Comparison of ENCODE assay signal across 25 cellular contexts in the genomic region with DNA sequence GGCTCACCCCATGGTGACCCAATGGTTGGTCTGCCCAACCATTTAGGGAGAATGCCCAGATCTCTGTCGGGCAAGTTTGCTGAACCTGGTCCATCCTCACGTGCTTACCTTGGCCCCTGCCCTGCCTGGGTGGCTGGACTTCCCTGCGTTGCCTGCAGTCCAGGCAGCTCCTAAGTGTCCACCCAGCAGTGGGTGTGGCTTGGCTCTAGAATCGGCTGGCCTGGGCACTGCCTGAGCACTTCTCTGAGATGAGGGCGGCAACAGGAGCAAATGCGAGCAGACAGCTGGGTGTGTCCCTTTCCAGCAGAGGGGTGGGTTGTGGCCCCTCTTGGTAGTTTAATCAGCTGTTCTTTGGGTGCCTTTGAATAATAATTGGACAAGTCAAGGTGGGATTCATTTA. TPM values are rescaled to one million over a fixed set of nuclear protein-coding genes. Genes with fewer than 3 reads are reported as not detected.
A peak's percentile ranks its signal among the peaks of the same experiment; 100 is the strongest.
DNase-seq lines count a peak whose midpoint lies in the region; ATAC-seq and TF ChIP-seq lines count a peak whose summit lies in the region.
"Had no signal": no experiment of that assay in that cellular context is flagged by ENCODE, and none has a peak within 500 bp of the region (broad histone marks: within the 10 kb centered on the region; RNA-seq: fewer than 3 reads in every experiment).

No MANE protein-coding gene starts in this region.

- H2AFZ ChIP-seq in mammary epithelial cell (ENCODE audit: low read depth, low read length): no peak overlapping the region
- H2AFZ ChIP-seq in osteoblast (ENCODE audit: low read length): no peak overlapping the region
- H2AFZ ChIP-seq in H9 (ENCODE audit: low read length): no peak overlapping the region

- no peak overlapping the region for H2BK5ac ChIP-seq in H9 (ENCODE audit: insufficient read length, low read length)

- H3K27me3 Mint-ChIP-seq in MCF 10A (ENCODE audit: insufficient read depth, unreplicated experiment) (no peaks in the 10 kb centered on the region), H9 (ENCODE audit: low read depth) (no peaks in the 10 kb centered on the region; the same call in none of the 2 replicates)

- intact Hi-C loops in MCF 10A (cut with micrococcal nuclease) (no loop called here), mammary epithelial cell (cut with micrococcal nuclease) (no loop called here), upper lobe of right lung (cut with DNase I) (no loop called here)

- peak overlapping the region; percentile 55 for H3K4me3 Mint-ChIP-seq in MCF 10A (ENCODE audit: unreplicated experiment)
- no peak overlapping the region for H3K4me3 Mint-ChIP-seq in H9
- H3K4me3 Mint-ChIP-seq: GM23338; immature natural killer cell; mesothelial cell of epicardium; T-helper 2 cell treated with Interferon-gamma antibody and Interleukin-4, amounts not matched to agents 5 μg/mL and 100 μg/mL, for 36 hours had no signal

- TF ChIP-seq CTCF in MCF 10A (IDR thresholded peaks at IDR 0.05; ENCODE audit: unreplicated experiment): no peak
- TF ChIP-seq CTCF in mammary epithelial cell (conservative IDR thresholded peaks at IDR 0.05 in 1 of 2, IDR thresholded peaks at IDR 0.05 in 1 of 2; ENCODE audit: extremely low read depth in 1 of 2, insufficient read depth in 1 of 2, low read depth in 1 of 2, low read length in 2 of 2): no peak
- TF ChIP-seq CTCF in osteoblast (IDR thresholded peaks at IDR 0.05; ENCODE audit: extremely low read depth, low read depth, low read length): no peak
- TF ChIP-seq CTCF in upper lobe of right lung (IDR thresholded peaks at IDR 0.05): no peak
- TF ChIP-seq CTCF in H9 (conservative IDR thresholded peaks at IDR 0.05): no peak

- BruUV-seq in MCF 10A (replicated peaks; lab: Mats Ljungman, UMichigan) (no TSS peak), mammary epithelial cell (replicated peaks; lab: Mats Ljungman, UMichigan) (no TSS peak)

- H3K56ac ChIP-seq in H9 (ENCODE audit: insufficient read length, low read depth, low read length): no peak overlapping the region

- H3K4me1 ChIP-seq in mammary epithelial cell (ENCODE audit: insufficient read depth, low read length): peaks cover 46% of the 10 kb centered on the region
- H3K4me1 ChIP-seq in osteoblast (ENCODE audit: insufficient read depth, low read length): peaks cover 22% of the 10 kb centered on the region
- peaks cover 7% of the 10 kb centered on the region for H3K4me1 ChIP-seq in upper lobe of right lung
- H3K4me1 ChIP-seq in H9 (ENCODE audit: insufficient read depth, low read length): no peaks in the 10 kb centered on the region
- H3K4me1 ChIP-seq: SJSA1 had no signal

- H4K5ac ChIP-seq in H9 (ENCODE audit: insufficient read length, low read depth, low read length): no peak overlapping the region

- H3K79me1 ChIP-seq in H9 (ENCODE audit: insufficient read depth, low read depth, low read length, poor library complexity, severe bottlenecking): no peaks in the 10 kb centered on the region

- H3K4me2 ChIP-seq in mammary epithelial cell (ENCODE audit: insufficient read depth, low read depth, low read length): no peak overlapping the region
- peak overlapping the region; percentile 68 for H3K4me2 ChIP-seq in osteoblast (ENCODE audit: insufficient read depth, low read length)
- no peak overlapping the region for H3K4me2 ChIP-seq in H9 (ENCODE audit: insufficient read depth, insufficient read length, low read length)
- H3K4me2 ChIP-seq: GM23338 had no signal

- no peaks in the 10 kb centered on the region for H3K79me2 ChIP-seq in mammary epithelial cell (ENCODE audit: insufficient read depth, low read length)
- H3K79me2 ChIP-seq in osteoblast (ENCODE audit: insufficient read depth, low read length): no peaks in the 10 kb centered on the region
- no peaks in the 10 kb centered on the region for H3K79me2 ChIP-seq in H9 (ENCODE audit: insufficient read depth, low read length)

- H3K23me2 ChIP-seq in H9 (ENCODE audit: insufficient read length, low read depth, low read length, poor library complexity, severe bottlenecking): no peaks in the 10 kb centered on the region

- no peak overlapping the region for H3K18ac ChIP-seq in H9 (ENCODE audit: insufficient read length, low read depth, low read length)

- ATAC-seq in upper lobe of right lung: peak; percentile 74
- ATAC-seq: activated CD4-positive, CD25-positive, alpha-beta regulatory T cell treated with anti-CD3 and anti-CD28 coated beads, Interleukin-2, amount 50 U/mL, for 24 hours had no signal

- H2BK20ac ChIP-seq in H9 (ENCODE audit: low read depth, low read length, poor library complexity, severe bottlenecking): no peak overlapping the region

- dilution Hi-C loops in mammary epithelial cell (cut with HindIII; ENCODE audit: low sequenced_read_pairs): no loop called here

- CTCF ChIA-PET in MCF 10A (lab: Yijun Ruan, JAX): interaction anchor here (1.0 to 1.8 kb wide), 7 partner anchors 9 to 133 kb away, joined by 3 to 9 read pairs (median 4); no protein-coding TSS in a partner anchor
- CTCF ChIA-PET in mammary epithelial cell (lab: Charles Lee; ENCODE audit: low non-redundant PET): no interaction called here

- H3K4ac ChIP-seq in H9 (ENCODE audit: low read depth, low read length): no peak overlapping the region

- no peak overlapping the region for H4K8ac ChIP-seq in H9 (replicated peaks; ENCODE audit: insufficient read length, low read depth, low read length)

- H3K9ac ChIP-seq in mammary epithelial cell (ENCODE audit: insufficient read depth, low read length) (no peak overlapping the region), H9 (ENCODE audit: extremely low read depth, insufficient read length, low read length) (no peak overlapping the region)

- POLR2A ChIA-PET in MCF 10A (lab: Yijun Ruan, JAX): interaction anchor here (0.8 to 10.4 kb wide), 14 partner anchors 9 to 150 kb away, joined by 3 to 230 read pairs (median 4); a partner anchor contains a TSS

- WGBS in mammary epithelial cell (ENCODE audit: low coverage, missing lambda C conversion rate): 78% methylated on average over 6 of the region's 6 CpGs
- WGBS in H9 (ENCODE audit: extremely low coverage, insufficient read length, low lambda C conversion rate): no CpG with 5 or more reads among the region's 6 CpGs

- no peak overlapping the region for H2BK120ac ChIP-seq in H9 (ENCODE audit: low read depth, low read length, poor library complexity, severe bottlenecking)

- H3K27ac Mint-ChIP-seq in MCF 10A (ENCODE audit: low read depth, unreplicated experiment): no peak overlapping the region
- H3K27ac Mint-ChIP-seq in H9: no peak overlapping the region
- H3K27ac Mint-ChIP-seq: activated T-helper 2 cell treated with anti-CD3 and anti-CD28 coated beads, Interferon-gamma antibody, Interleukin-2, Interleukin-4, amounts not matched to agents 10 μg/mL and 5 μg/mL and 100 μg/mL, durations not matched to agents 14 hours and 24 hours and 36 hours; GM23338; immature natural killer cell; mesothelial cell of epicardium; T-helper 2 cell treated with Interferon-gamma antibody and Interleukin-4, amounts not matched to agents 5 μg/mL and 100 μg/mL, for 36 hours had no signal

- peaks cover 6% of the 10 kb centered on the region for H3K36me3 Mint-ChIP-seq in MCF 10A (ENCODE audit: insufficient read depth, unreplicated experiment)
- H3K36me3 Mint-ChIP-seq in H9 (ENCODE audit: insufficient read depth in 1 of 3, low read depth in 3 of 3): no peaks in the 10 kb centered on the region
- H3K36me3 Mint-ChIP-seq: mesothelial cell of epicardium had no signal

- H3K4me3 ChIP-seq in mammary epithelial cell (replicated peaks in 1 of 3; ENCODE audit: insufficient read depth in 1 of 3, low read depth in 2 of 3, low read length in 3 of 3) (no peak overlapping the region), osteoblast (ENCODE audit: insufficient read depth, low read length) (peak overlapping the region; percentile 26), upper lobe of right lung (no peak overlapping the region)
- H3K4me3 ChIP-seq: GM23338, SJSA1 had no signal

- no peak overlapping the region for H3K23ac ChIP-seq in H9 (ENCODE audit: insufficient read length, low read depth, low read length)

- H2BK12ac ChIP-seq in H9 (ENCODE audit: insufficient read length, low read depth, low read length): no peak overlapping the region

- no peak overlapping the region for H2AK5ac ChIP-seq in H9 (ENCODE audit: insufficient read length, low read length)

- no peak overlapping the region for H2BK15ac ChIP-seq in H9 (ENCODE audit: low read depth, low read length)

- H3K9me3 Mint-ChIP-seq in MCF 10A (ENCODE audit: unreplicated experiment) (no peaks in the 10 kb centered on the region), H9 (no peaks in the 10 kb centered on the region)
- H3K9me3 Mint-ChIP-seq: activated T-helper 2 cell treated with anti-CD3 and anti-CD28 coated beads, Interferon-gamma antibody, Interleukin-2, Interleukin-4, amounts not matched to agents 10 μg/mL and 5 μg/mL and 100 μg/mL, durations not matched to agents 14 hours and 24 hours and 36 hours; GM23338; immature natural killer cell; mesothelial cell of epicardium; T-helper 2 cell treated with Interferon-gamma antibody and Interleukin-4, amounts not matched to agents 5 μg/mL and 100 μg/mL, for 36 hours had no signal

- H3K9me3 ChIP-seq in mammary epithelial cell (replicated peaks; ENCODE audit: insufficient read depth, low read length) (no peaks in the 10 kb centered on the region), osteoblast (ENCODE audit: low read depth, low read length) (no peaks in the 10 kb centered on the region), upper lobe of right lung (no peaks in the 10 kb centered on the region), H9 (ENCODE audit: control insufficient read depth, low read depth, low read length) (no peaks in the 10 kb centered on the region)
- H3K9me3 ChIP-seq: neutrophil, SJSA1 had no signal

- in situ Hi-C loops in mammary epithelial cell (cut with MboI; ENCODE audit: low sequenced_read_pairs in 2 of 2): no loop called here

- H3K4me1 Mint-ChIP-seq in MCF 10A (ENCODE audit: insufficient read depth, unreplicated experiment): peaks cover 42% of the 10 kb centered on the region
- H3K4me1 Mint-ChIP-seq in H9: peaks cover 16 to 22% of the 10 kb centered on the region in 2 experiments
- H3K4me1 Mint-ChIP-seq: immature natural killer cell had no signal

- H3T11ph ChIP-seq in H9 (ENCODE audit: low read length): no peak overlapping the region

- H3K27ac ChIP-seq in mammary epithelial cell (ENCODE audit: insufficient read depth, low read depth, low read length) (no peak overlapping the region), osteoblast (ENCODE audit: low read depth, low read length) (no peak overlapping the region), upper lobe of right lung (no peak overlapping the region), H9 (ENCODE audit: insufficient read length, low read depth, low read length) (no peak overlapping the region)
- H3K27ac ChIP-seq: C4-2B, neutrophil, SJSA1 had no signal

- no peak overlapping the region for H3K14ac ChIP-seq in H9 (ENCODE audit: insufficient read depth, low read length)

- H3K27me3 ChIP-seq in mammary epithelial cell (ENCODE audit: insufficient read depth, low read length) (no peaks in the 10 kb centered on the region), osteoblast (ENCODE audit: insufficient read depth, low read length) (peaks cover 2% of the 10 kb centered on the region), upper lobe of right lung (no peaks in the 10 kb centered on the region), H9 (ENCODE audit: insufficient read depth, low read length) (no peaks in the 10 kb centered on the region)
- H3K27me3 ChIP-seq: neutrophil, SJSA1 had no signal

- no peak overlapping the region for H4K91ac ChIP-seq in H9 (ENCODE audit: insufficient read length, low read depth, low read length)

- H3K36me3 ChIP-seq in mammary epithelial cell (ENCODE audit: insufficient read depth, low read length) (no peaks in the 10 kb centered on the region), osteoblast (ENCODE audit: insufficient read depth, low read length) (no peaks in the 10 kb centered on the region), upper lobe of right lung (no peaks in the 10 kb centered on the region)
- H3K36me3 ChIP-seq: neutrophil, SJSA1 had no signal

- H4K20me1 ChIP-seq in mammary epithelial cell (ENCODE audit: insufficient read depth, low read length): no peaks in the 10 kb centered on the region
- H4K20me1 ChIP-seq in osteoblast (ENCODE audit: insufficient read depth, low read length): no peaks in the 10 kb centered on the region
- no peaks in the 10 kb centered on the region for H4K20me1 ChIP-seq in H9 (ENCODE audit: control insufficient read depth, insufficient read depth, insufficient read length)

- DNase-seq in MCF 10A (ENCODE audit: unreplicated experiment) (no peak), mammary epithelial cell (no peak), globus pallidus (ENCODE audit: low spot score) (peak; percentile 47), osteoblast (ENCODE audit: insufficient read length, low spot score, missing footprints) (no peak), upper lobe of right lung (peak; percentile 82), NCI-H345 treated with DMSO at 0.1 percent for 48 hours (lab: John Stamatoyannopoulos, UW; ENCODE audit: unreplicated experiment) (no peak), H9 (no peak)
- DNase-seq in NK-92 treated with Interleukin-12 subunit alpha and Interleukin-12 subunit beta, amount 100 ng/mL, for 24 hours (lab: John Stamatoyannopoulos, UW): no peak
- DNase-seq: 8988T; DMS153; glutamatergic neuron; immature natural killer cell; NCI-H2029 treated with DMSO at 0.1 percent for 48 hours; NCI-H524 treated with DMSO at 0.1 percent for 48 hours; stimulated activated CD4-positive, alpha-beta T cell treated with anti-CD3 and anti-CD28 coated beads, Interleukin-4, amount 100 ng/mL, for 1 hour had no signal

RNA-seq across cellular contexts. Expression of a gene that starts 11.3 kb away (rescaled TPM):
- total RNA-seq in MCF 10A (2022) (not detected in 2 replicates), mammary epithelial cell (under 1 TPM in 1 of 2 donors, not detected in 1; under 0.01 TPM), osteoblast (not detected in 2 replicates), upper lobe of right lung (0.55 TPM), H9 (2021) (not detected in 2 replicates)
- 0.05 TPM for polyA plus RNA-seq in mammary epithelial cell
- polyA minus RNA-seq in mammary epithelial cell: not detected
- total RNA-seq: activated T-helper 2 cell treated with anti-CD3 and anti-CD28 coated beads, Interferon-gamma antibody, Interleukin-2, Interleukin-4, amounts not matched to agents 10 μg/mL and 5 μg/mL and 100 μg/mL, durations not matched to agents 14 hours and 24 hours and 36 hours; endothelial cell of umbilical vein; GM23338; IMR-90; SJSA1 had no signal
- polyA plus RNA-seq: endothelial cell of umbilical vein, GM23338, immature natural killer cell, IMR-90 had no signal

RNA-seq across cellular contexts. Expression of a gene that starts 52.2 kb away (rescaled TPM):
- total RNA-seq in MCF 10A (2022) (77.8 and 97.7 TPM in 2 replicates), mammary epithelial cell (100 to 1,000 TPM in 1 of 2 donors, 10 to 100 TPM in 1; 89.8 to 257 TPM), osteoblast (124 and 136 TPM in 2 replicates), upper lobe of right lung (61.1 TPM), H9 (2021) (0.66 and 0.77 TPM in 2 replicates)
- 37.2 TPM for polyA plus RNA-seq in mammary epithelial cell
- polyA minus RNA-seq in mammary epithelial cell: 51.4 TPM

Comparison
In these comparisons a context has a peak if more than half of its experiments do, and no peak if none do; other contexts are left out.
1. DNase-seq: peak in globus pallidus (single experiment) and upper lobe of right lung (single experiment); none in MCF 10A (single experiment), mammary epithelial cell (single experiment), osteoblast (single experiment), NK-92 treated with Interleukin-12 subunit alpha and Interleukin-12 subunit beta, amount 100 ng/mL, for 24 hours (single experiment), NCI-H345 treated with DMSO at 0.1 percent for 48 hours (single experiment) and H9 (single experiment).
2. RNA of a gene that starts 52.2 kb away (total RNA-seq): 89.8 to 257 TPM in mammary epithelial cell, 124 to 136 TPM in osteoblast, 77.8 to 97.7 TPM in MCF 10A and 61.1 TPM in upper lobe of right lung (single experiment); 0.66 to 0.77 TPM in H9; every median in the first group is over 10 times any median in the second.